Comparison of ENCODE assay signal across 1 cellular context in genomic region chr9:121703014-121703734, GRCh38.
TF ChIP-seq lines count a peak whose summit lies in the region.

No MANE protein-coding gene starts in this region.

TF ChIP-seq in SK-N-SH, 30 proteins besides CTCF, POLR2A, EP300 and RAD21 (continued from another document):
- TF ChIP-seq SMC3 (IDR thresholded peaks at IDR 0.05; ENCODE audit: low read depth, low read length), result no peak
- no peak for TF ChIP-seq RFX5 (IDR thresholded peaks at IDR 0.05; ENCODE audit: low read length)
- TF ChIP-seq RCOR1 (IDR thresholded peaks at IDR 0.05; ENCODE audit: low read length), result no peak
- no peak for TF ChIP-seq YY1 (IDR thresholded peaks at IDR 0.05; ENCODE audit: low read depth)
- no peak for TF ChIP-seq TEAD4 (IDR thresholded peaks at IDR 0.05; ENCODE audit: borderline replicate concordance, insufficient read depth)
- TF ChIP-seq, protein P1, sequence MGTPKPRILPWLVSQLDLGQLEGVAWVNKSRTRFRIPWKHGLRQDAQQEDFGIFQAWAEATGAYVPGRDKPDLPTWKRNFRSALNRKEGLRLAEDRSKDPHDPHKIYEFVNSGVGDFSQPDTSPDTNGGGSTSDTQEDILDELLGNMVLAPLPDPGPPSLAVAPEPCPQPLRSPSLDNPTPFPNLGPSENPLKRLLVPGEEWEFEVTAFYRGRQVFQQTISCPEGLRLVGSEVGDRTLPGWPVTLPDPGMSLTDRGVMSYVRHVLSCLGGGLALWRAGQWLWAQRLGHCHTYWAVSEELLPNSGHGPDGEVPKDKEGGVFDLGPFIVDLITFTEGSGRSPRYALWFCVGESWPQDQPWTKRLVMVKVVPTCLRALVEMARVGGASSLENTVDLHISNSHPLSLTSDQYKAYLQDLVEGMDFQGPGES (IDR thresholded peaks at IDR 0.05; ENCODE audit: low read depth, low read length), result no peak
- TF ChIP-seq TCF12 (IDR thresholded peaks at IDR 0.05), result no peak
- TF ChIP-seq, protein P2, sequence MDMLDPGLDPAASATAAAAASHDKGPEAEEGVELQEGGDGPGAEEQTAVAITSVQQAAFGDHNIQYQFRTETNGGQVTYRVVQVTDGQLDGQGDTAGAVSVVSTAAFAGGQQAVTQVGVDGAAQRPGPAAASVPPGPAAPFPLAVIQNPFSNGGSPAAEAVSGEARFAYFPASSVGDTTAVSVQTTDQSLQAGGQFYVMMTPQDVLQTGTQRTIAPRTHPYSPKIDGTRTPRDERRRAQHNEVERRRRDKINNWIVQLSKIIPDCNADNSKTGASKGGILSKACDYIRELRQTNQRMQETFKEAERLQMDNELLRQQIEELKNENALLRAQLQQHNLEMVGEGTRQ (IDR thresholded peaks at IDR 0.05; ENCODE audit: borderline replicate concordance, low read depth, low read length), result no peak
